8 cellular contexts compared by ENCODE assay signal in the genomic region with DNA sequence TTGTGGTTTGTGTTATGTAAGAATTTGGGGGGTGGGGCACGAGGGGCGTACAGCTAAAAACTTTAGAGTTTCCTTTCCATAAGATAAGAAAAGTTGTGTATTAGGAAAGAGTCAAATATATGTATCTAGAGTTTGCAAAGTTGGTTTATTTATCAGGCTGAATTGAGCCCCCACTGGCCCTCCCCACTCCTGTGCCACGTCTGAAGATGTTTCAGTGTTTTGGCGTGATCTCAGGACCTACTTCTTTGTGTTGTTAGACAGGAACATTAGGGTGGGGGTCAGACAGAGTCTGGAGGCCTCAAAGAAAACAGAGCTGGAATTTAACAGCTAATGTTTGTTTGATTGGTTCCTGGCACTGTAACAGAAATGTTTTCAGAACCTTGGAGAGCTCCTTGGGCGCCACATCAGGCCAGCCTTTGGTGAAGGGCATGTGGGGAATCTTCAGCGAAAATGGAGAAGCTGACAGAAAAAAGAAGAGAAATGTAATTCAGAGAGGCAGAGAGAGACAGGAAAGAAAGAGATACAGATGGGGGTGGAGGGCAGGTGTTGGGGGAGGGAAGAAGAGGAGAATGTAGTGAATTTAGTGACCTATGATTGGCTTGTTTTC. TPM values are rescaled to one million over a fixed set of nuclear protein-coding genes. Genes with fewer than 3 reads are reported as not detected.
DNase-seq lines count a peak whose midpoint lies in the region; ATAC-seq and TF ChIP-seq lines count a peak whose summit lies in the region.

No MANE protein-coding gene starts in this region.

- peaks cover 6% of the 10 kb centered on the region for H3K4me1 ChIP-seq in hepatocyte (ENCODE audit: insufficient read depth)
- H3K4me1 ChIP-seq in effector memory CD4-positive, alpha-beta T cell (ENCODE audit: control insufficient read depth, insufficient read depth, low read length, poor library complexity, severe bottlenecking) = no peaks in the 10 kb centered on the region

- 2% methylated on average over 6 of the region's 6 CpGs for WGBS in hepatocyte (ENCODE audit: low lambda C conversion rate, missing lambda C conversion rate)

- no peaks in the 10 kb centered on the region for H3K36me3 ChIP-seq in hepatocyte (replicated peaks; ENCODE audit: insufficient read depth, low read depth)
- no peaks in the 10 kb centered on the region for H3K36me3 ChIP-seq in effector memory CD4-positive, alpha-beta T cell (ENCODE audit: control insufficient read depth, insufficient read depth, low read length)

- H3K4me2 ChIP-seq in hepatocyte = peak overlapping the region; percentile 87

- H3K4me3 Mint-ChIP-seq in activated CD4-positive, alpha-beta memory T cell treated with anti-CD3 and anti-CD28 coated beads for 36 hours = no peak overlapping the region

- H3K36me3 Mint-ChIP-seq in activated CD4-positive, alpha-beta memory T cell treated with anti-CD3 and anti-CD28 coated beads for 36 hours = no peaks in the 10 kb centered on the region

- no peaks in the 10 kb centered on the region for H3K9me3 Mint-ChIP-seq in activated CD4-positive, alpha-beta memory T cell treated with anti-CD3 and anti-CD28 coated beads for 36 hours

- TF ChIP-seq CTCF in AG09319 (IDR thresholded peaks at IDR 0.05; ENCODE audit: low read depth, low read length) (no peak), hepatocyte (IDR thresholded peaks at IDR 0.05; ENCODE audit: poor library complexity) (no peak)

- H3K27me3 Mint-ChIP-seq in activated CD4-positive, alpha-beta memory T cell treated with anti-CD3 and anti-CD28 coated beads for 36 hours = peaks cover 13% of the 10 kb centered on the region

- no peaks in the 10 kb centered on the region for H3K79me2 ChIP-seq in hepatocyte

- H2AFZ ChIP-seq in hepatocyte = no peak overlapping the region

- CTCF ChIA-PET in activated CD4-positive, alpha-beta memory T cell treated with anti-CD3 and anti-CD28 coated beads for 36 hours (lab: Charles Lee) = interaction anchor here (0.6 kb wide), 1 partner anchor 540 kb away, joined by 3 read pairs; no protein-coding TSS in a partner anchor

- DNase-seq in AG09319 (ENCODE audit: extremely low read depth, low read depth) = peak; percentile 11
- DNase-seq in Kasumi-1 (lab: John Stamatoyannopoulos, UW) = peak; percentile 82 to 85
- peak; percentile 29 for DNase-seq in activated CD4-positive, alpha-beta memory T cell treated with anti-CD3 and anti-CD28 coated beads for 36 hours
- peak; percentile 84 for DNase-seq in hepatocyte (ENCODE audit: low spot score)
- DNase-seq in stromal cell of bone marrow (ENCODE audit: low read depth) = peak; percentile 41
- DNase-seq in effector memory CD4-positive, alpha-beta T cell = no peak
- no peak for DNase-seq in activated CD8-positive, alpha-beta memory T cell treated with anti-CD3 and anti-CD28 coated beads for 24 hours

- POLR2A ChIA-PET in activated CD4-positive, alpha-beta memory T cell treated with anti-CD3 and anti-CD28 coated beads for 36 hours (lab: Charles Lee) = no interaction called here

- peak; percentile 82 for ATAC-seq in GM18511 (IDR thresholded peaks at IDR 0.05; ENCODE audit: unreplicated experiment)

- H3K27ac ChIP-seq in hepatocyte = no peak overlapping the region
- H3K27ac ChIP-seq in effector memory CD4-positive, alpha-beta T cell (ENCODE audit: insufficient read depth, low read length, poor library complexity, severe bottlenecking) = no peak overlapping the region

- no peaks in the 10 kb centered on the region for H3K9me3 ChIP-seq in hepatocyte (ENCODE audit: low read depth)
- no peaks in the 10 kb centered on the region for H3K9me3 ChIP-seq in effector memory CD4-positive, alpha-beta T cell (ENCODE audit: control insufficient read depth, low read length)

- H3K27me3 ChIP-seq in hepatocyte = peaks cover 13% of the 10 kb centered on the region
- no peaks in the 10 kb centered on the region for H3K27me3 ChIP-seq in effector memory CD4-positive, alpha-beta T cell (replicated peaks; ENCODE audit: control insufficient read depth, insufficient read depth, low read length, poor library complexity, severe bottlenecking)

- H3K4me3 ChIP-seq in hepatocyte = no peak overlapping the region
- H3K4me3 ChIP-seq in effector memory CD4-positive, alpha-beta T cell (ENCODE audit: insufficient read depth, low read depth, low read length, poor library complexity, severe bottlenecking) = no peak overlapping the region

- H4K20me1 ChIP-seq in hepatocyte (ENCODE audit: insufficient read depth, poor library complexity, severe bottlenecking) = no peaks in the 10 kb centered on the region

- no peak overlapping the region for H3K27ac Mint-ChIP-seq in activated CD4-positive, alpha-beta memory T cell treated with anti-CD3 and anti-CD28 coated beads for 36 hours

- H3K4me1 Mint-ChIP-seq in activated CD4-positive, alpha-beta memory T cell treated with anti-CD3 and anti-CD28 coated beads for 36 hours (ENCODE audit: low read depth) = no peaks in the 10 kb centered on the region

- intact Hi-C loops in activated CD4-positive, alpha-beta memory T cell treated with anti-CD3 and anti-CD28 coated beads for 36 hours (cut with micrococcal nuclease) = no loop called here

- no peaks in the 10 kb centered on the region for H3K9me2 ChIP-seq in hepatocyte (replicated peaks; ENCODE audit: insufficient read depth)

RNA-seq across cellular contexts. Expression of gene NRSN1, which starts 0.7 kb away (rescaled TPM):
- not detected for total RNA-seq in activated CD4-positive, alpha-beta memory T cell treated with anti-CD3 and anti-CD28 coated beads for 36 hours
- not detected in 2 replicates for total RNA-seq in hepatocyte
- polyA plus RNA-seq in hepatocyte = 0.51 TPM in 1 of 2 replicates, not detected in the other

Comparison
In these comparisons a context has a peak if more than half of its experiments do, and no peak if none do; other contexts are left out.
1. DNase-seq: peak in AG09319 (single experiment), Kasumi-1 (2 of 2), activated CD4-positive, alpha-beta memory T cell treated with anti-CD3 and anti-CD28 coated beads for 36 hours (single experiment), hepatocyte (single experiment) and stromal cell of bone marrow (single experiment); none in effector memory CD4-positive, alpha-beta T cell (0 of 3) and activated CD8-positive, alpha-beta memory T cell treated with anti-CD3 and anti-CD28 coated beads for 24 hours (single experiment).